8 cellular contexts compared by ENCODE assay signal in genomic region chr15:64096486-64097431, GRCh38. TPM values are rescaled to one million over a fixed set of nuclear protein-coding genes. Genes with fewer than 3 reads are reported as not detected.
DNase-seq lines count a peak whose midpoint lies in the region; ATAC-seq lines count a peak whose summit lies in the region.

No MANE protein-coding gene starts in this region.

- peaks cover 77 to 96% (median 85%) of the 10 kb centered on the region in 3 donors for H3K4me1 Mint-ChIP-seq in CD8-positive, alpha-beta memory T cell
- peaks cover 46% of the 10 kb centered on the region for H3K4me1 Mint-ChIP-seq in activated T-helper 1 cell treated with anti-CD3 and anti-CD28 coated beads, Interleukin-12 subunit alpha, Interleukin-12 subunit beta, Interleukin-2, Interleukin-4 antibody, amounts not matched to agents 30 ng/mL and 10 ng/mL and 1 ng/mL, durations not matched to agents 14 hours and 24 hours and 36 hours (ENCODE audit: low read depth)
- peaks cover 63% of the 10 kb centered on the region for H3K4me1 Mint-ChIP-seq in stimulated activated memory B cell treated with anti-CD40 and anti-IgM and Interleukin-4, amounts not matched to agents 10 μg/mL and 1 μg/mL and 100 μg/mL, for 72 hours

- peak overlapping the region; percentile 79 for H3K27ac ChIP-seq in CD8-positive, alpha-beta memory T cell (ENCODE audit: low read depth, low read length)

- CTCF ChIA-PET in CD8-positive, alpha-beta memory T cell (lab: Charles Lee): no interaction called here

- H3K36me3 ChIP-seq in CD8-positive, alpha-beta memory T cell (ENCODE audit: insufficient read depth, low read length): no peaks in the 10 kb centered on the region

- no peaks in the 10 kb centered on the region for H3K9me3 Mint-ChIP-seq in CD8-positive, alpha-beta memory T cell
- H3K9me3 Mint-ChIP-seq in activated T-helper 1 cell treated with anti-CD3 and anti-CD28 coated beads, Interleukin-12 subunit alpha, Interleukin-12 subunit beta, Interleukin-2, Interleukin-4 antibody, amounts not matched to agents 30 ng/mL and 10 ng/mL and 1 ng/mL, durations not matched to agents 14 hours and 24 hours and 36 hours: no peaks in the 10 kb centered on the region
- H3K9me3 Mint-ChIP-seq in stimulated activated memory B cell treated with anti-CD40 and anti-IgM and Interleukin-4, amounts not matched to agents 10 μg/mL and 1 μg/mL and 100 μg/mL, for 72 hours: no peaks in the 10 kb centered on the region

- H3K4me3 Mint-ChIP-seq in CD8-positive, alpha-beta memory T cell: peak overlapping the region; percentile 93 to 99 (median 97)
- peak overlapping the region; percentile 96 for H3K4me3 Mint-ChIP-seq in activated T-helper 1 cell treated with anti-CD3 and anti-CD28 coated beads, Interleukin-12 subunit alpha, Interleukin-12 subunit beta, Interleukin-2, Interleukin-4 antibody, amounts not matched to agents 30 ng/mL and 10 ng/mL and 1 ng/mL, durations not matched to agents 14 hours and 24 hours and 36 hours
- H3K4me3 Mint-ChIP-seq in stimulated activated memory B cell treated with anti-CD40 and anti-IgM and Interleukin-4, amounts not matched to agents 10 μg/mL and 1 μg/mL and 100 μg/mL, for 72 hours: peak overlapping the region; percentile 92

- peak overlapping the region; percentile 90 to 100 (median 97) for H3K27ac Mint-ChIP-seq in CD8-positive, alpha-beta memory T cell
- peak overlapping the region; percentile 92 for H3K27ac Mint-ChIP-seq in activated T-helper 1 cell treated with anti-CD3 and anti-CD28 coated beads, Interleukin-12 subunit alpha, Interleukin-12 subunit beta, Interleukin-2, Interleukin-4 antibody, amounts not matched to agents 30 ng/mL and 10 ng/mL and 1 ng/mL, durations not matched to agents 14 hours and 24 hours and 36 hours
- peak overlapping the region; percentile 99 for H3K27ac Mint-ChIP-seq in stimulated activated memory B cell treated with anti-CD40 and anti-IgM and Interleukin-4, amounts not matched to agents 10 μg/mL and 1 μg/mL and 100 μg/mL, for 72 hours

- peaks cover 0 to 26% (median 0%) of the 10 kb centered on the region in 3 donors for H3K36me3 Mint-ChIP-seq in CD8-positive, alpha-beta memory T cell
- peaks cover 5% of the 10 kb centered on the region for H3K36me3 Mint-ChIP-seq in activated T-helper 1 cell treated with anti-CD3 and anti-CD28 coated beads, Interleukin-12 subunit alpha, Interleukin-12 subunit beta, Interleukin-2, Interleukin-4 antibody, amounts not matched to agents 30 ng/mL and 10 ng/mL and 1 ng/mL, durations not matched to agents 14 hours and 24 hours and 36 hours (ENCODE audit: low read depth)
- peaks cover 12% of the 10 kb centered on the region for H3K36me3 Mint-ChIP-seq in stimulated activated memory B cell treated with anti-CD40 and anti-IgM and Interleukin-4, amounts not matched to agents 10 μg/mL and 1 μg/mL and 100 μg/mL, for 72 hours

- H3K27me3 Mint-ChIP-seq in CD8-positive, alpha-beta memory T cell: no peaks in the 10 kb centered on the region
- no peaks in the 10 kb centered on the region for H3K27me3 Mint-ChIP-seq in activated T-helper 1 cell treated with anti-CD3 and anti-CD28 coated beads, Interleukin-12 subunit alpha, Interleukin-12 subunit beta, Interleukin-2, Interleukin-4 antibody, amounts not matched to agents 30 ng/mL and 10 ng/mL and 1 ng/mL, durations not matched to agents 14 hours and 24 hours and 36 hours (ENCODE audit: insufficient read depth)
- no peaks in the 10 kb centered on the region for H3K27me3 Mint-ChIP-seq in stimulated activated memory B cell treated with anti-CD40 and anti-IgM and Interleukin-4, amounts not matched to agents 10 μg/mL and 1 μg/mL and 100 μg/mL, for 72 hours

- no peaks in the 10 kb centered on the region for H3K27me3 ChIP-seq in CD8-positive, alpha-beta memory T cell (ENCODE audit: insufficient read depth, low read length, poor library complexity, severe bottlenecking)

- POLR2A ChIA-PET in CD8-positive, alpha-beta memory T cell (lab: Charles Lee): interaction anchor here (1.2 to 2.0 kb wide), 2 partner anchors 57 to 66 kb away, joined by 5 to 9 read pairs; partner anchors contain the start of gene PPIB

- peak in 1 of 5 donors; percentile 21 for DNase-seq in CD8-positive, alpha-beta memory T cell
- peak; percentile 14 for DNase-seq in HS-27A (ENCODE audit: low read depth)
- DNase-seq in activated T-helper 1 cell treated with anti-CD3 and anti-CD28 coated beads, Interleukin-12 subunit alpha, Interleukin-12 subunit beta, Interleukin-2, Interleukin-4 antibody, amounts not matched to agents 30 ng/mL and 10 ng/mL and 1 ng/mL, durations not matched to agents 14 hours and 24 hours and 36 hours (ENCODE audit: low spot score): no peak
- no peak for DNase-seq in COLO829 (ENCODE audit: low spot score)
- no peak for DNase-seq in stimulated activated CD4-positive, alpha-beta T cell treated with anti-CD3 and anti-CD28 coated beads, Interleukin-12 subunit alpha, Interleukin-12 subunit beta, amount 100 ng/mL, for 4 hours

- peak overlapping the region; percentile 98 for H3K4me3 ChIP-seq in CD8-positive, alpha-beta memory T cell (ENCODE audit: low read length)
- peak overlapping the region; percentile 87 for H3K4me3 ChIP-seq in iPS-11a (ENCODE audit: low read depth, low read length)

- H3K9me3 ChIP-seq in CD8-positive, alpha-beta memory T cell (ENCODE audit: low read length): no peaks in the 10 kb centered on the region

- no peak for ATAC-seq in stimulated activated memory B cell treated with anti-CD40 and anti-IgM and Interleukin-4, amounts not matched to agents 10 μg/mL and 1 μg/mL and 100 μg/mL, for 72 hours
- ATAC-seq in HG02884 (IDR thresholded peaks at IDR 0.05; ENCODE audit: unreplicated experiment): no peak

- intact Hi-C loops in activated T-helper 1 cell treated with anti-CD3 and anti-CD28 coated beads, Interleukin-12 subunit alpha, Interleukin-12 subunit beta, Interleukin-2, Interleukin-4 antibody, amounts not matched to agents 30 ng/mL and 10 ng/mL and 1 ng/mL, durations not matched to agents 14 hours and 24 hours and 36 hours (cut with micrococcal nuclease): loop anchor here (1.0 to 10.0 kb wide), 6 partner anchors 57 to 896 kb away; partner anchors contain the start of genes PIF1 and ZNF609

- peaks cover 56% of the 10 kb centered on the region for H3K4me1 ChIP-seq in CD8-positive, alpha-beta memory T cell (ENCODE audit: insufficient read depth, low read length)

RNA-seq across cellular contexts. Expression of gene SNX1, which starts 1.0 kb away (rescaled TPM):
- total RNA-seq in CD8-positive, alpha-beta memory T cell: 10 to 100 TPM; 90.1 to 93.6 TPM
- polyA plus RNA-seq in CD8-positive, alpha-beta memory T cell: 63.4 TPM
- 139 and 147 TPM in 2 replicates for total RNA-seq in activated T-helper 1 cell treated with anti-CD3 and anti-CD28 coated beads, Interleukin-12 subunit alpha, Interleukin-12 subunit beta, Interleukin-2, Interleukin-4 antibody, amounts not matched to agents 30 ng/mL and 10 ng/mL and 1 ng/mL, durations not matched to agents 14 hours and 24 hours and 36 hours

RNA-seq across cellular contexts. Expression of gene CIAO2A, which starts 3.1 kb away (rescaled TPM):
- total RNA-seq in CD8-positive, alpha-beta memory T cell: 10 to 100 TPM; 68.0 to 68.7 TPM
- 78.1 TPM for polyA plus RNA-seq in CD8-positive, alpha-beta memory T cell
- 70.1 and 87.1 TPM in 2 replicates for total RNA-seq in activated T-helper 1 cell treated with anti-CD3 and anti-CD28 coated beads, Interleukin-12 subunit alpha, Interleukin-12 subunit beta, Interleukin-2, Interleukin-4 antibody, amounts not matched to agents 30 ng/mL and 10 ng/mL and 1 ng/mL, durations not matched to agents 14 hours and 24 hours and 36 hours

RNA-seq across cellular contexts. Expression of gene DAPK2, which starts 50.5 kb away (rescaled TPM):
- total RNA-seq in CD8-positive, alpha-beta memory T cell: 1 to 10 TPM; 4.4 to 5.5 TPM
- 2.2 TPM for polyA plus RNA-seq in CD8-positive, alpha-beta memory T cell
- total RNA-seq in activated T-helper 1 cell treated with anti-CD3 and anti-CD28 coated beads, Interleukin-12 subunit alpha, Interleukin-12 subunit beta, Interleukin-2, Interleukin-4 antibody, amounts not matched to agents 30 ng/mL and 10 ng/mL and 1 ng/mL, durations not matched to agents 14 hours and 24 hours and 36 hours: 8.6 and 8.7 TPM in 2 replicates

RNA-seq across cellular contexts. Expression of gene SNX22, which starts 54.8 kb away (rescaled TPM):
- total RNA-seq in CD8-positive, alpha-beta memory T cell: under 1 TPM; 0.40 to 0.61 TPM
- polyA plus RNA-seq in CD8-positive, alpha-beta memory T cell: 0.90 TPM
- 0.99 and 1.1 TPM in 2 replicates for total RNA-seq in activated T-helper 1 cell treated with anti-CD3 and anti-CD28 coated beads, Interleukin-12 subunit alpha, Interleukin-12 subunit beta, Interleukin-2, Interleukin-4 antibody, amounts not matched to agents 30 ng/mL and 10 ng/mL and 1 ng/mL, durations not matched to agents 14 hours and 24 hours and 36 hours
